8 cellular contexts compared by ENCODE assay signal in genomic region chr5:131263648-131264452, GRCh38. TPM values are rescaled to one million over a fixed set of nuclear protein-coding genes. Genes with fewer than 3 reads are reported as not detected.
DNase-seq lines count a peak whose midpoint lies in the region; ATAC-seq lines count a peak whose summit lies in the region.

Gene CDC42SE2 (plus strand): TSS chr5:131264053. CDS start chr5:131359494, 95,441 bp downstream.

- H3K27me3 Mint-ChIP-seq in activated CD4-positive, alpha-beta T cell treated with anti-CD3 and anti-CD28 coated beads for 36 hours, result no peaks in the 10 kb centered on the region

- ATAC-seq in GM18868 (IDR thresholded peaks at IDR 0.05; ENCODE audit: unreplicated experiment), result peak; percentile 84
- peak; percentile 85 for ATAC-seq in HG03108 (IDR thresholded peaks at IDR 0.05; ENCODE audit: unreplicated experiment)
- ATAC-seq in activated CD4-positive, alpha-beta T cell treated with anti-CD3 and anti-CD28 coated beads for 36 hours, result peak; percentile 86

- peaks cover 44% of the 10 kb centered on the region for H3K4me1 Mint-ChIP-seq in activated CD4-positive, alpha-beta T cell treated with anti-CD3 and anti-CD28 coated beads for 36 hours

- peak; percentile 96 for DNase-seq in AG08396 (ENCODE audit: low spot score)
- DNase-seq in NCI-H446 (lab: John Stamatoyannopoulos, UW), result peak; percentile 49 to 91
- DNase-seq in activated CD4-positive, alpha-beta T cell treated with anti-CD3 and anti-CD28 coated beads for 36 hours, result peak; percentile 91
- DNase-seq in stimulated activated CD4-positive, alpha-beta T cell treated with anti-CD3 and anti-CD28 coated beads, Interleukin-1b, Interleukin-23, amount 100 ng/mL, for 4 hours (ENCODE audit: low read depth in 2 of 2), result peak; percentile 71 to 83

- POLR2A ChIA-PET in activated CD4-positive, alpha-beta T cell treated with anti-CD3 and anti-CD28 coated beads for 36 hours (lab: Charles Lee), result interaction anchor here (0.7 to 4.4 kb wide), 18 partner anchors 9 to 269 kb away, joined by 3 to 50 read pairs (median 8); partner anchors contain the start of gene HINT1

- intact Hi-C loops in activated CD4-positive, alpha-beta T cell treated with anti-CD3 and anti-CD28 coated beads for 36 hours (cut with DNase I, micrococcal nuclease), result loop anchor here (1.0 to 10.0 kb wide), 10 partner anchors 10 to 531 kb away; partner anchors contain the start of genes HINT1 (in 2 of the 2), FNIP1 (in 1 of the 2) and LYRM7 (in 1 of the 2)

- H3K27me3 ChIP-seq in layer of hippocampus (ENCODE audit: control insufficient read depth, insufficient read depth, low read length), result no peaks in the 10 kb centered on the region

- peak within 1 kb of the TSS; percentile 81 for H3K4me3 Mint-ChIP-seq in activated CD4-positive, alpha-beta T cell treated with anti-CD3 and anti-CD28 coated beads for 36 hours

- H3K27ac Mint-ChIP-seq in activated CD4-positive, alpha-beta T cell treated with anti-CD3 and anti-CD28 coated beads for 36 hours, result peak within 1 kb of the TSS; percentile 96

- H3K36me3 Mint-ChIP-seq in activated CD4-positive, alpha-beta T cell treated with anti-CD3 and anti-CD28 coated beads for 36 hours (ENCODE audit: low read depth), result peaks cover 38% of the 10 kb centered on the region

- H3K27ac ChIP-seq in cingulate gyrus (ENCODE audit: low read depth, low read length) (peak within 1 kb of the TSS; percentile 88), layer of hippocampus (ENCODE audit: low read depth, low read length) (peak within 1 kb of the TSS; percentile 92)

- no peaks in the 10 kb centered on the region for H3K9me3 Mint-ChIP-seq in activated CD4-positive, alpha-beta T cell treated with anti-CD3 and anti-CD28 coated beads for 36 hours (ENCODE audit: low read depth)

- CTCF ChIA-PET in activated CD4-positive, alpha-beta T cell treated with anti-CD3 and anti-CD28 coated beads for 36 hours (lab: Charles Lee), result interaction anchor here (0.7 to 5.0 kb wide), 14 partner anchors 9 to 152 kb away, joined by 3 to 46 read pairs (median 5); no protein-coding TSS in a partner anchor

RNA-seq across cellular contexts. Expression of gene CDC42SE2, which starts in this region (rescaled TPM):
- total RNA-seq in activated CD4-positive, alpha-beta T cell treated with anti-CD3 and anti-CD28 coated beads for 36 hours, result 10 to 100 TPM; 68.3 to 99.6 TPM

Comparison
In these comparisons a context has a peak if more than half of its experiments do, and no peak if none do; other contexts are left out.
1. Peak in every context shown above with its lines: DNase-seq, ATAC-seq and H3K27ac ChIP-seq.